7 cellular contexts compared by ENCODE assay signal in genomic region chrX:24311507-24312248, GRCh38. TPM values are rescaled to one million over a fixed set of nuclear protein-coding genes. Genes with fewer than 3 reads are reported as not detected.
"Had no signal": no experiment of that assay in that cellular context is flagged by ENCODE, and none has a peak within 500 bp of the region (broad histone marks: within the 10 kb centered on the region; RNA-seq: fewer than 3 reads in every experiment).

No MANE protein-coding gene starts in this region.

RNA-seq across cellular contexts. Expression of gene SUPT20HL2, which starts 2.2 kb away (rescaled TPM):
- total RNA-seq: activated CD4-positive, alpha-beta memory T cell treated with anti-CD3 and anti-CD28 coated beads for 36 hours; activated CD4-positive, alpha-beta T cell treated with anti-CD3 and anti-CD28 coated beads, Interleukin-2, amount 10 ng/mL, durations not matched to agents 7 days and 5 days; activated naive CD4-positive, alpha-beta T cell treated with anti-CD3 and anti-CD28 coated beads for 36 hours; activated T-cell treated with anti-CD3 and anti-CD28 coated beads, Interleukin-2, amount 50 U/mL, for 4 hours; K562; PC-9; T-cell had no signal

RNA-seq across cellular contexts. Expression of gene SUPT20HL1, which starts 48.8 kb away (rescaled TPM):
- total RNA-seq: activated CD4-positive, alpha-beta memory T cell treated with anti-CD3 and anti-CD28 coated beads for 36 hours; activated CD4-positive, alpha-beta T cell treated with anti-CD3 and anti-CD28 coated beads, Interleukin-2, amount 10 ng/mL, durations not matched to agents 7 days and 5 days; activated naive CD4-positive, alpha-beta T cell treated with anti-CD3 and anti-CD28 coated beads for 36 hours; activated T-cell treated with anti-CD3 and anti-CD28 coated beads, Interleukin-2, amount 50 U/mL, for 4 hours; K562; PC-9; T-cell had no signal
- polyA plus RNA-seq: K562 had no signal
